In genomic region chr4:145530189-145530588, GRCh38 we compare ENCODE assay signal across 29 cellular contexts. TPM values are rescaled to one million over a fixed set of nuclear protein-coding genes. Genes with fewer than 3 reads are reported as not detected.
A peak's percentile ranks its signal among the peaks of the same experiment; 100 is the strongest.
DNase-seq lines count a peak whose midpoint lies in the region; ATAC-seq, FAIRE-seq and TF ChIP-seq lines count a peak whose summit lies in the region.
"Had no signal": no experiment of that assay in that cellular context is flagged by ENCODE, and none has a peak within 500 bp of the region (broad histone marks: within the 10 kb centered on the region; RNA-seq: fewer than 3 reads in every experiment).

No MANE protein-coding gene starts in this region.

- H3K27ac ChIP-seq in GM12878 (ENCODE audit: control insufficient read depth, insufficient read depth): no peak overlapping the region
- H3K27ac ChIP-seq: parathyroid adenoma, tibial artery had no signal

- no peak overlapping the region for H3K4me3 ChIP-seq in GM12878
- H3K4me3 ChIP-seq: lung, tibial artery had no signal

- POLR2A ChIA-PET in GM12878 (lab: Charles Lee): no interaction called here

- H3K36me3 Mint-ChIP-seq in immature natural killer cell: no peaks in the 10 kb centered on the region
- H3K36me3 Mint-ChIP-seq: activated naive CD4-positive, alpha-beta T cell treated with anti-CD3 and anti-CD28 coated beads, Interleukin-2, amount 50 U/mL, for 72 hours had no signal

- intact Hi-C loops in GM12878 (cut with micrococcal nuclease; ENCODE audit: unreplicated experiment): no loop called here

- FAIRE-seq in GM12878 (lab: Jason Lieb, UNC): no peak
- FAIRE-seq: colon, TTC549 had no signal

- H3K9me3 ChIP-seq in GM12878 (replicated peaks; ENCODE audit: control insufficient read depth, insufficient read depth, low read length): no peaks in the 10 kb centered on the region
- H3K9me3 ChIP-seq: tibial artery had no signal

- WGBS in GM12878 (ENCODE audit: insufficient coverage, insufficient replicate concordance, low lambda C conversion rate, missing lambda C conversion rate): 3% methylated on average over 2 of the region's 2 CpGs

- no peak for TF ChIP-seq CTCF in GM12878 (IDR thresholded peaks at IDR 0.05 in 2 of 3, conservative IDR thresholded peaks at IDR 0.05 in 1 of 3; ENCODE audit: control insufficient read depth in 2 of 3, extremely low read depth in 1 of 3, insufficient read depth in 1 of 3, low read depth in 3 of 3, low read length in 3 of 3)

- no peaks in the 10 kb centered on the region for H4K20me1 ChIP-seq in GM12878 (ENCODE audit: control insufficient read depth, insufficient read depth)

- no peaks in the 10 kb centered on the region for H3K9me3 Mint-ChIP-seq in immature natural killer cell
- H3K9me3 Mint-ChIP-seq: activated CD8-positive, alpha-beta T cell treated with anti-CD3 and anti-CD28 coated beads for 36 hours; activated naive CD4-positive, alpha-beta T cell treated with anti-CD3 and anti-CD28 coated beads, Interleukin-2, amount 50 U/mL, for 72 hours; T-helper 1 cell treated with Interleukin-12 subunit alpha and Interleukin-12 subunit beta and Interleukin-4 antibody, amounts not matched to agents 30 μg/mL and 1 μg/mL, for 36 hours had no signal

- no peak overlapping the region for H3K9ac ChIP-seq in GM12878 (ENCODE audit: control insufficient read depth, insufficient read depth, low read length)
- H3K9ac ChIP-seq: parathyroid adenoma had no signal

- no TSS peak for BruUV-seq in GM12878 (replicated peaks; lab: Mats Ljungman, UMichigan)

- peak; percentile 51 for ATAC-seq in GM18858 (IDR thresholded peaks at IDR 0.05; ENCODE audit: unreplicated experiment)
- peak; percentile 72 for ATAC-seq in GM21390 (IDR thresholded peaks at IDR 0.05; ENCODE audit: unreplicated experiment)
- peak; percentile 53 for ATAC-seq in HG03342 (IDR thresholded peaks at IDR 0.05; ENCODE audit: unreplicated experiment)
- ATAC-seq in GM12878: no peak
- ATAC-seq in HG02852 (IDR thresholded peaks at IDR 0.05; ENCODE audit: unreplicated experiment): no peak
- ATAC-seq: activated CD4-positive, CD25-positive, alpha-beta regulatory T cell treated with anti-CD3 and anti-CD28 coated beads, Interleukin-2, amount 50 U/mL, for 24 hours; activated CD8-positive, alpha-beta T cell treated with anti-CD3 and anti-CD28 coated beads for 36 hours; activated naive CD4-positive, alpha-beta T cell treated with anti-CD3 and anti-CD28 coated beads, Interleukin-2, amount 50 U/mL, for 72 hours; right cardiac atrium had no signal

- no peak overlapping the region for H2AFZ ChIP-seq in GM12878 (ENCODE audit: control insufficient read depth, low read depth, low read length)
- H2AFZ ChIP-seq: parathyroid adenoma had no signal

- in situ Hi-C loops in GM12878 (cut with MboI): no loop called here

- DNase-seq in GM12878 (ENCODE audit: low read depth, low spot score) (no peak), SW480 (ENCODE audit: low spot score) (no peak), dedifferentiated amniotic fluid mesenchymal stem cell (ENCODE audit: extremely low spot score) (no peak), immature natural killer cell (no peak)
- DNase-seq: activated CD8-positive, alpha-beta T cell treated with anti-CD3 and anti-CD28 coated beads for 36 hours; aorta; effector memory CD4-positive, alpha-beta T cell; erythroblast; HCEC 1CT; head of caudate nucleus; NCI-H1417 treated with DMSO at 0.1 percent for 48 hours; NCI-H2081; NCI-H226; NCI-H69; right cardiac atrium; stimulated activated CD4-positive, alpha-beta T cell treated with anti-CD3 and anti-CD28 coated beads, Interleukin-2, amount 100 ng/mL, for 24 hours; tibial artery had no signal

- peaks cover 0 to 4% (median 3%) of the 10 kb centered on the region in 3 donors for H3K27me3 Mint-ChIP-seq in immature natural killer cell (ENCODE audit: low read depth in 3 of 3)
- H3K27me3 Mint-ChIP-seq: activated CD8-positive, alpha-beta T cell treated with anti-CD3 and anti-CD28 coated beads for 36 hours; B cell had no signal

- no peak for TF ChIP-seq RAD21 in GM12878 (IDR thresholded peaks at IDR 0.05; ENCODE audit: insufficient read depth, low read depth, low read length)

- no peak overlapping the region for H3K4me2 ChIP-seq in GM12878 (ENCODE audit: control insufficient read depth, insufficient read depth)

- no peak overlapping the region for H3K4me3 Mint-ChIP-seq in immature natural killer cell
- H3K4me3 Mint-ChIP-seq: activated CD8-positive, alpha-beta T cell treated with anti-CD3 and anti-CD28 coated beads for 36 hours; B cell; T-helper 1 cell treated with Interleukin-12 subunit alpha and Interleukin-12 subunit beta and Interleukin-4 antibody, amounts not matched to agents 30 μg/mL and 1 μg/mL, for 36 hours had no signal

- no peak overlapping the region for H3K27ac Mint-ChIP-seq in immature natural killer cell
- H3K27ac Mint-ChIP-seq: activated CD8-positive, alpha-beta T cell treated with anti-CD3 and anti-CD28 coated beads for 36 hours; activated naive CD4-positive, alpha-beta T cell treated with anti-CD3 and anti-CD28 coated beads, Interleukin-2, amount 50 U/mL, for 72 hours; B cell; T-helper 1 cell treated with Interleukin-12 subunit alpha and Interleukin-12 subunit beta and Interleukin-4 antibody, amounts not matched to agents 30 μg/mL and 1 μg/mL, for 36 hours had no signal

- no peaks in the 10 kb centered on the region for H3K27me3 ChIP-seq in GM12878 (replicated peaks in 1 of 2; ENCODE audit: control insufficient read depth in 2 of 2, insufficient read depth in 2 of 2, low read length in 1 of 2)
- H3K27me3 ChIP-seq: tibial artery had no signal

- H3K79me2 ChIP-seq in GM12878 (ENCODE audit: control insufficient read depth, insufficient read depth, low read length): peaks cover 6% of the 10 kb centered on the region

- H3K4me1 Mint-ChIP-seq in immature natural killer cell: no peaks in the 10 kb centered on the region

- CTCF ChIA-PET in GM12878 (lab: Yijun Ruan, JAX): no interaction called here

- peaks cover 13% of the 10 kb centered on the region; the same call in 1 of the 2 replicates for H3K4me1 ChIP-seq in GM12878 (ENCODE audit: control insufficient read depth, insufficient read depth, low read length)

- TF ChIP-seq POLR2A in GM12878 (IDR thresholded peaks at IDR 0.05; ENCODE audit: low read depth, low read length): no peak

- H3K36me3 ChIP-seq in GM12878 (ENCODE audit: control insufficient read depth in 2 of 2, insufficient read depth in 2 of 2, low read length in 1 of 2): no peaks in the 10 kb centered on the region
- H3K36me3 ChIP-seq: tibial artery had no signal

- SMC1A ChIA-PET in GM12878 (lab: Charles Lee; ENCODE audit: uncharacterized antibody, unreplicated experiment): no interaction called here

- TF ChIP-seq EP300 in GM12878 (IDR thresholded peaks at IDR 0.05; ENCODE audit: borderline replicate concordance in 1 of 2, control insufficient read depth in 1 of 2, low read depth in 2 of 2, low read length in 2 of 2): no peak

- RAD21 ChIA-PET in GM12878 (lab: Charles Lee; ENCODE audit: unreplicated experiment): no interaction called here

TF ChIP-seq in GM12878, 131 proteins besides CTCF, POLR2A, EP300 and RAD21 (continues in another document):
- TF ChIP-seq TCF7 (IDR thresholded peaks at IDR 0.05; ENCODE audit: borderline replicate concordance) (no peak), ZSCAN29 (IDR thresholded peaks at IDR 0.05) (no peak), TCF12 (IDR thresholded peaks at IDR 0.05; ENCODE audit: low read depth, low read length) (no peak), YY1 (IDR thresholded peaks at IDR 0.05; ENCODE audit: low read depth, low read length) (no peak), JUND (IDR thresholded peaks at IDR 0.05; ENCODE audit: low read depth, low read length) (no peak), DPF2 (IDR thresholded peaks at IDR 0.05) (no peak), NFIC (IDR thresholded peaks at IDR 0.05; ENCODE audit: low read depth, low read length) (0 out of 2 replicates have a peak, but pooled peaks have one; percentile 17), PAX8 (IDR thresholded peaks at IDR 0.05) (no peak), RELA (IDR thresholded peaks at IDR 0.05; ENCODE audit: borderline replicate concordance, partially characterized antibody) (no peak), RUNX3 (IDR thresholded peaks at IDR 0.05; ENCODE audit: low read length) (peak; percentile 36; the same call in 1 of the 2 replicates)
- TF ChIP-seq, protein P1, sequence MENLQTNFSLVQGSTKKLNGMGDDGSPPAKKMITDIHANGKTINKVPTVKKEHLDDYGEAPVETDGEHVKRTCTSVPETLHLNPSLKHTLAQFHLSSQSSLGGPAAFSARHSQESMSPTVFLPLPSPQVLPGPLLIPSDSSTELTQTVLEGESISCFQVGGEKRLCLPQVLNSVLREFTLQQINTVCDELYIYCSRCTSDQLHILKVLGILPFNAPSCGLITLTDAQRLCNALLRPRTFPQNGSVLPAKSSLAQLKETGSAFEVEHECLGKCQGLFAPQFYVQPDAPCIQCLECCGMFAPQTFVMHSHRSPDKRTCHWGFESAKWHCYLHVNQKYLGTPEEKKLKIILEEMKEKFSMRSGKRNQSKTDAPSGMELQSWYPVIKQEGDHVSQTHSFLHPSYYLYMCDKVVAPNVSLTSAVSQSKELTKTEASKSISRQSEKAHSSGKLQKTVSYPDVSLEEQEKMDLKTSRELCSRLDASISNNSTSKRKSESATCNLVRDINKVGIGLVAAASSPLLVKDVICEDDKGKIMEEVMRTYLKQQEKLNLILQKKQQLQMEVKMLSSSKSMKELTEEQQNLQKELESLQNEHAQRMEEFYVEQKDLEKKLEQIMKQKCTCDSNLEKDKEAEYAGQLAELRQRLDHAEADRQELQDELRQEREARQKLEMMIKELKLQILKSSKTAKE (IDR thresholded peaks at IDR 0.05; ENCODE audit: low read depth, poor library complexity, severe bottlenecking): no peak

RNA-seq across cellular contexts. Expression of gene SMAD1, which starts 48.5 kb away (rescaled TPM):
- 2.0 and 2.4 TPM in 2 replicates for total RNA-seq in GM12878 (2013; cell fraction: nucleolus; rRNA removed)
- total RNA-seq in GM12878 (2014; rRNA removed) (12.4 and 19.9 TPM in 2 replicates), GM12878 (2014; rRNA removed; fragmentation: Illumina TruSeq; extraction: Trizol) (14.5 and 16.5 TPM in 2 replicates), GM12878 (2021) (13.5 and 13.8 TPM in 2 replicates)
- polyA plus RNA-seq in GM12878 (2011; ENCODE audit: low read depth): 5.1 TPM
- polyA plus RNA-seq in GM12878 (2011; rRNA removed) (0.23 and 0.29 TPM in 2 replicates), GM12878 (2014; fragmentation: Illumina TruSeq; extraction: Trizol) (17.5 and 20.5 TPM in 2 replicates), GM12878 (2014; fragmentation: Nextera tagmentation; extraction: Ambion mirVana) (10 to 100 TPM in 1 of 2 experiments, 1 to 10 TPM in 1; 7.8 to 11.6 TPM), GM12878 (2014; rRNA removed) (10.6 and 13.4 TPM in 2 replicates), GM12878 (2016; fragmentation: Nextera tagmentation; extraction: Ambion mirVana) (10 to 100 TPM; 16.1 to 17.0 TPM), immature natural killer cell (1 to 10 TPM; 1.3 to 4.5 (median 2.5) TPM)
- 0.17 and 0.22 TPM in 2 replicates for polyA plus RNA-seq in GM12878 (2011; cell fraction: cytosol; rRNA removed)
- 0.16 and 0.59 TPM in 2 replicates for polyA plus RNA-seq in GM12878 (2011; cell fraction: nucleus; rRNA removed)
- polyA plus RNA-seq in GM12878 (2012): 6.6 and 8.3 TPM in 2 replicates
- 1.1 TPM in 1 of 2 replicates, not detected in the other for polyA minus RNA-seq in GM12878 (2011; rRNA and poly(A)+ RNA removed)
- 0.73 TPM in 1 of 2 replicates, not detected in the other for polyA minus RNA-seq in GM12878 (2011; cell fraction: cytosol; rRNA and poly(A)+ RNA removed)
- not detected in 2 replicates for polyA minus RNA-seq in GM12878 (2011; cell fraction: nucleus; rRNA and poly(A)+ RNA removed)
- total RNA-seq: B cell had no signal

Comparison
In these comparisons a context has a peak if more than half of its experiments do, and no peak if none do; other contexts are left out.
1. ATAC-seq: peak in GM18858 (single experiment), GM21390 (single experiment) and HG03342 (single experiment); none in GM12878 (single experiment) and HG02852 (single experiment).